Comparison of ENCODE assay signal across 23 cellular contexts in genomic region chr9:120443976-120444375, GRCh38.
"Had no signal": no experiment of that assay in that cellular context is flagged by ENCODE, and none has a peak within 500 bp of the region (broad histone marks: within the 10 kb centered on the region; RNA-seq: fewer than 3 reads in every experiment).

No MANE protein-coding gene starts in this region.

- H3K9me3 Mint-ChIP-seq: activated CD4-positive, alpha-beta memory T cell treated with anti-CD3 and anti-CD28 coated beads for 36 hours; activated CD4-positive, alpha-beta T cell treated with anti-CD3 and anti-CD28 coated beads, Interleukin-2, amount 10 ng/mL, durations not matched to agents 7 days and 5 days; activated naive CD8-positive, alpha-beta T cell treated with anti-CD3 and anti-CD28 coated beads, Interleukin-2, amount 50 U/mL, for 24 hours; activated T-cell treated with anti-CD3 and anti-CD28 coated beads, Interleukin-2, amount 50 U/mL, for 4 hours had no signal

- H3K4me3 Mint-ChIP-seq: activated CD4-positive, alpha-beta memory T cell treated with anti-CD3 and anti-CD28 coated beads for 36 hours; activated CD4-positive, alpha-beta T cell treated with anti-CD3 and anti-CD28 coated beads, Interleukin-2, amount 10 ng/mL, durations not matched to agents 7 days and 5 days; activated naive CD8-positive, alpha-beta T cell treated with anti-CD3 and anti-CD28 coated beads, Interleukin-2, amount 50 U/mL, for 24 hours; activated T-cell treated with anti-CD3 and anti-CD28 coated beads, Interleukin-2, amount 50 U/mL, for 4 hours had no signal

- H3K27me3 Mint-ChIP-seq: activated CD4-positive, alpha-beta memory T cell treated with anti-CD3 and anti-CD28 coated beads for 36 hours; activated CD4-positive, alpha-beta T cell treated with anti-CD3 and anti-CD28 coated beads, Interleukin-2, amount 10 ng/mL, durations not matched to agents 7 days and 5 days; activated naive CD8-positive, alpha-beta T cell treated with anti-CD3 and anti-CD28 coated beads, Interleukin-2, amount 50 U/mL, for 24 hours had no signal

- H3K4me2 ChIP-seq: PC-9 had no signal

- H2AFZ ChIP-seq: PC-9 had no signal

- H3K27ac ChIP-seq: PC-9, VCaP had no signal

- H3K4me3 ChIP-seq: PC-9 had no signal

- H3K27ac Mint-ChIP-seq: activated CD4-positive, alpha-beta memory T cell treated with anti-CD3 and anti-CD28 coated beads for 36 hours; activated CD4-positive, alpha-beta T cell treated with anti-CD3 and anti-CD28 coated beads, Interleukin-2, amount 10 ng/mL, durations not matched to agents 7 days and 5 days; activated naive CD8-positive, alpha-beta T cell treated with anti-CD3 and anti-CD28 coated beads, Interleukin-2, amount 50 U/mL, for 24 hours had no signal

- ATAC-seq: activated naive CD4-positive, alpha-beta T cell treated with anti-CD3 and anti-CD28 coated beads, Interleukin-2, amount 50 U/mL, for 72 hours; activated naive CD8-positive, alpha-beta T cell treated with anti-CD3 and anti-CD28 coated beads, Interleukin-2, amount 50 U/mL, for 24 hours; activated T-cell treated with anti-CD3 and anti-CD28 coated beads, Interleukin-2, amount 50 U/mL, for 4 hours had no signal

- DNase-seq: activated CD4-positive, alpha-beta memory T cell treated with anti-CD3 and anti-CD28 coated beads for 36 hours; activated CD4-positive, alpha-beta T cell treated with anti-CD3 and anti-CD28 coated beads, Interleukin-2, amount 10 ng/mL, durations not matched to agents 7 days and 5 days; activated CD4-positive, CD25-positive, alpha-beta regulatory T cell; activated CD8-positive, alpha-beta memory T cell treated with anti-CD3 and anti-CD28 coated beads for 24 hours; activated effector memory CD4-positive, alpha-beta T cell treated with anti-CD3 and anti-CD28 coated beads, Interleukin-2, amount 50 U/mL, for 16 hours; activated naive CD4-positive, alpha-beta T cell treated with Interleukin-2 at 50 U/mL for 16 hours; activated naive CD8-positive, alpha-beta T cell treated with anti-CD3 and anti-CD28 coated beads, Interleukin-2, amount 50 U/mL, for 24 hours; activated T-cell treated with anti-CD3 and anti-CD28 coated beads, Interleukin-2, amount 50 U/mL, for 4 hours; amygdala; Kasumi-1; KBM-7; NCI-H1105 treated with DMSO at 0.1 percent for 48 hours; NCI-H1436 treated with DMSO at 0.1 percent for 48 hours; NCI-H187; NCI-H2081; NCI-H510A treated with DMSO at 0.1 percent for 48 hours; NCI-H69; PC-9; SHP77 treated with DMSO at 0.1 percent for 48 hours; T-helper 2 cell; T1000 had no signal
